In the genomic region with DNA sequence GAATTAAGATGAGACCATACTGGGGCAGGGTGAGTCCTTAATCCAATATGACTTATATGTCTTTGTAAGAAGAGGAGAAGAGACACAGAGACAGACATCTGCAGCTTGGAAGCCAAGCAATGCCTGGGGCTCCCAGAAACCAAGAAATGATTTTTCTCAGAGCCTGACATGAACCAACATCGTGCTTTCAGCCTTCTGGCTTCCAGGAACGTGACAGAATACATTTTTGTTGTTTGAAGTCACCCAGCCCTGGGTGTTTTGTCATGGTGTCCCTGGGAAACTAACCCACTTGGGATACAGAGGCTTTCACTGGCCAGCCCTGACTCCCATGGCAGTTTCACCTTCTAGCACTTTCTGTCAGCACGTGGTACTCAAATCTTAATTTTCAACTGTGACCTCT, we compare ENCODE assay signal across 25 cellular contexts.
A peak's percentile ranks its signal among the peaks of the same experiment; 100 is the strongest.
DNase-seq lines count a peak whose midpoint lies in the region; ATAC-seq, FAIRE-seq and TF ChIP-seq lines count a peak whose summit lies in the region.
"Had no signal": no experiment of that assay in that cellular context is flagged by ENCODE, and none has a peak within 500 bp of the region (broad histone marks: within the 10 kb centered on the region; RNA-seq: fewer than 3 reads in every experiment).

No MANE protein-coding gene starts in this region.

- H3K9me1 ChIP-seq in keratinocyte (ENCODE audit: control insufficient read depth, extremely low read depth, insufficient read depth, low read length): no peaks in the 10 kb centered on the region

- no peaks in the 10 kb centered on the region for H3K36me3 Mint-ChIP-seq in activated T-helper 2 cell treated with anti-CD3 and anti-CD28 coated beads, Interferon-gamma antibody, Interleukin-2, Interleukin-4, amounts not matched to agents 10 μg/mL and 5 μg/mL and 100 μg/mL, durations not matched to agents 14 hours and 24 hours and 36 hours (ENCODE audit: low read depth)
- H3K36me3 Mint-ChIP-seq: CD8-positive, alpha-beta T cell had no signal

- H3K4me1 ChIP-seq in mammary epithelial cell (ENCODE audit: insufficient read depth, low read length) (peaks cover 13% of the 10 kb centered on the region), breast epithelium (no peaks in the 10 kb centered on the region), keratinocyte (ENCODE audit: control insufficient read depth, extremely low read depth, insufficient read depth, low read length) (peaks cover 14% of the 10 kb centered on the region), smooth muscle cell (ENCODE audit: low read depth) (no peaks in the 10 kb centered on the region)
- H3K4me1 ChIP-seq: Caco-2 had no signal

- intact Hi-C loops in mammary epithelial cell (cut with micrococcal nuclease): no loop called here
- intact Hi-C loops in breast epithelium (cut with DNase I; ENCODE audit: low total_unique reads): no loop called here
- intact Hi-C loops in activated T-helper 2 cell treated with anti-CD3 and anti-CD28 coated beads, Interferon-gamma antibody, Interleukin-2, Interleukin-4, amounts not matched to agents 10 μg/mL and 5 μg/mL and 100 μg/mL, durations not matched to agents 14 hours and 24 hours and 36 hours (cut with micrococcal nuclease): no loop called here

- H4K20me1 ChIP-seq in mammary epithelial cell (ENCODE audit: insufficient read depth, low read length) (no peaks in the 10 kb centered on the region), keratinocyte (ENCODE audit: control insufficient read depth, extremely low read depth, insufficient read depth, low read length) (no peaks in the 10 kb centered on the region), smooth muscle cell (ENCODE audit: low read depth) (no peaks in the 10 kb centered on the region)
- H4K20me1 ChIP-seq: BLaER1 treated with 17β-estradiol and CSF1 and Interleukin-3, amounts not matched to agents 10 nM and 100 nM had no signal

- CTCF ChIA-PET in mammary epithelial cell (lab: Charles Lee; ENCODE audit: low non-redundant PET): no interaction called here

- TF ChIP-seq POLR2A in breast epithelium (IDR thresholded peaks at IDR 0.05): no peak

- H3K4me3 ChIP-seq in mammary epithelial cell (replicated peaks in 1 of 3; ENCODE audit: insufficient read depth in 1 of 3, low read depth in 2 of 3, low read length in 3 of 3): no peak overlapping the region
- no peak overlapping the region for H3K4me3 ChIP-seq in breast epithelium
- H3K4me3 ChIP-seq in epithelial cell of esophagus (ENCODE audit: low read length): no peak overlapping the region
- H3K4me3 ChIP-seq in keratinocyte (ENCODE audit: control insufficient read depth in 2 of 3, extremely low read depth in 1 of 3, insufficient read depth in 2 of 3, low read depth in 1 of 3, low read length in 3 of 3): no peak overlapping the region
- H3K4me3 ChIP-seq in smooth muscle cell: no peak overlapping the region
- H3K4me3 ChIP-seq: BLaER1 treated with 17β-estradiol and CSF1 and Interleukin-3, amounts not matched to agents 10 nM and 100 nM had no signal

- DNase-seq in mammary epithelial cell (peak; percentile 28), breast epithelium (ENCODE audit: low spot score in 2 of 2) (no peak), epithelial cell of esophagus (ENCODE audit: low read depth) (peak; percentile 66), keratinocyte (ENCODE audit: low read depth, low spot score) (no peak), smooth muscle cell (lab: John Stamatoyannopoulos, UW; ENCODE audit: unreplicated experiment) (no peak), AG08395 (ENCODE audit: low spot score) (no peak)
- DNase-seq in activated T-helper 2 cell treated with anti-CD3 and anti-CD28 coated beads, Interferon-gamma antibody, Interleukin-2, Interleukin-4, amounts not matched to agents 10 μg/mL and 5 μg/mL and 100 μg/mL, durations not matched to agents 14 hours and 24 hours and 36 hours (ENCODE audit: low spot score): no peak
- DNase-seq: 8988T; ACHN; AML-193; Caco-2; Calu3; CD4-positive, alpha-beta T cell; CD8-positive, alpha-beta T cell; DMS79 treated with DMSO at 0.1 percent for 48 hours; GF-D8 had no signal

- no peak for ATAC-seq in GM19324 (IDR thresholded peaks at IDR 0.05; ENCODE audit: low FRiP score, unreplicated experiment)
- ATAC-seq: CD8-positive, alpha-beta T cell had no signal

- H3K27me3 Mint-ChIP-seq in activated T-helper 2 cell treated with anti-CD3 and anti-CD28 coated beads, Interferon-gamma antibody, Interleukin-2, Interleukin-4, amounts not matched to agents 10 μg/mL and 5 μg/mL and 100 μg/mL, durations not matched to agents 14 hours and 24 hours and 36 hours (ENCODE audit: low read depth): no peaks in the 10 kb centered on the region

- H3K9me3 Mint-ChIP-seq in activated T-helper 2 cell treated with anti-CD3 and anti-CD28 coated beads, Interferon-gamma antibody, Interleukin-2, Interleukin-4, amounts not matched to agents 10 μg/mL and 5 μg/mL and 100 μg/mL, durations not matched to agents 14 hours and 24 hours and 36 hours: no peaks in the 10 kb centered on the region
- H3K9me3 Mint-ChIP-seq: CD4-positive, alpha-beta T cell; CD8-positive, alpha-beta T cell had no signal

- H3F3A ChIP-seq in smooth muscle cell (ENCODE audit: low read depth): no peaks in the 10 kb centered on the region

- no peak overlapping the region for H3K27ac Mint-ChIP-seq in activated T-helper 2 cell treated with anti-CD3 and anti-CD28 coated beads, Interferon-gamma antibody, Interleukin-2, Interleukin-4, amounts not matched to agents 10 μg/mL and 5 μg/mL and 100 μg/mL, durations not matched to agents 14 hours and 24 hours and 36 hours
- H3K27ac Mint-ChIP-seq: B cell; CD4-positive, alpha-beta T cell; CD8-positive, alpha-beta T cell had no signal

- no peak for FAIRE-seq in keratinocyte (lab: Jason Lieb, UNC)
- FAIRE-seq: A204.1, D721Med, G401.6, GM12891, GM19239 had no signal

- H3K4me1 Mint-ChIP-seq in activated T-helper 2 cell treated with anti-CD3 and anti-CD28 coated beads, Interferon-gamma antibody, Interleukin-2, Interleukin-4, amounts not matched to agents 10 μg/mL and 5 μg/mL and 100 μg/mL, durations not matched to agents 14 hours and 24 hours and 36 hours (ENCODE audit: low read depth): no peaks in the 10 kb centered on the region
- H3K4me1 Mint-ChIP-seq: B cell had no signal

- H3K9me3 ChIP-seq in mammary epithelial cell (replicated peaks; ENCODE audit: insufficient read depth, low read length) (no peaks in the 10 kb centered on the region), breast epithelium (peaks cover 0 to 4% of the 10 kb centered on the region in 2 donors), keratinocyte (ENCODE audit: control insufficient read depth, low read depth, low read length) (no peaks in the 10 kb centered on the region), smooth muscle cell (replicated peaks; ENCODE audit: low read depth) (no peaks in the 10 kb centered on the region)
- H3K9me3 ChIP-seq: Caco-2 had no signal

- WGBS in mammary epithelial cell (ENCODE audit: low coverage, missing lambda C conversion rate): 27% methylated on average over 3 of the region's 3 CpGs
- 61% methylated on average over 3 of the region's 3 CpGs for WGBS in smooth muscle cell (ENCODE audit: low lambda C conversion rate)

- H3K27ac ChIP-seq in mammary epithelial cell (ENCODE audit: insufficient read depth, low read depth, low read length): no peak overlapping the region
- no peak overlapping the region for H3K27ac ChIP-seq in breast epithelium
- H3K27ac ChIP-seq in keratinocyte (ENCODE audit: control insufficient read depth, insufficient read depth, low read length): no peak overlapping the region
- H3K27ac ChIP-seq in smooth muscle cell (ENCODE audit: low read depth): peak overlapping the region; percentile 38
- H3K27ac ChIP-seq: BLaER1 treated with 17β-estradiol and CSF1 and Interleukin-3, amounts not matched to agents 10 nM and 100 nM; C4-2B had no signal

- H3K79me2 ChIP-seq in mammary epithelial cell (ENCODE audit: insufficient read depth, low read length) (no peaks in the 10 kb centered on the region), keratinocyte (ENCODE audit: control insufficient read depth, insufficient read depth, low read length) (no peaks in the 10 kb centered on the region), smooth muscle cell (ENCODE audit: low read depth) (no peaks in the 10 kb centered on the region)

- BruUV-seq in mammary epithelial cell (replicated peaks; lab: Mats Ljungman, UMichigan): no TSS peak

- TF ChIP-seq CTCF in mammary epithelial cell (conservative IDR thresholded peaks at IDR 0.05 in 1 of 2, IDR thresholded peaks at IDR 0.05 in 1 of 2; ENCODE audit: extremely low read depth in 1 of 2, insufficient read depth in 1 of 2, low read depth in 1 of 2, low read length in 2 of 2): no peak
- TF ChIP-seq CTCF in breast epithelium (IDR thresholded peaks at IDR 0.05): no peak
- no peak for TF ChIP-seq CTCF in epithelial cell of esophagus (IDR thresholded peaks at IDR 0.05; ENCODE audit: insufficient read depth, low read depth, low read length, missing control alignments)
- no peak for TF ChIP-seq CTCF in keratinocyte (optimal IDR thresholded peaks at IDR 0.05 in 1 of 3, IDR thresholded peaks at IDR 0.05 in 1 of 3, conservative IDR thresholded peaks at IDR 0.05 in 1 of 3; ENCODE audit: extremely low read depth in 1 of 3, insufficient read depth in 2 of 3, low read length in 3 of 3)
- no peak for TF ChIP-seq CTCF in smooth muscle cell (IDR thresholded peaks at IDR 0.05; ENCODE audit: borderline replicate concordance, insufficient read depth, poor library complexity, severe bottlenecking)

- H3K36me3 ChIP-seq in mammary epithelial cell (ENCODE audit: insufficient read depth, low read length): no peaks in the 10 kb centered on the region
- no peaks in the 10 kb centered on the region for H3K36me3 ChIP-seq in breast epithelium
- no peaks in the 10 kb centered on the region for H3K36me3 ChIP-seq in keratinocyte (ENCODE audit: control insufficient read depth in 2 of 2, extremely low read depth in 1 of 2, insufficient read depth in 2 of 2, low read length in 2 of 2)
- no peaks in the 10 kb centered on the region for H3K36me3 ChIP-seq in smooth muscle cell (ENCODE audit: low read depth)
- H3K36me3 ChIP-seq: BLaER1 treated with 17β-estradiol and CSF1 and Interleukin-3, amounts not matched to agents 10 nM and 100 nM had no signal

- H3K4me2 ChIP-seq in mammary epithelial cell (ENCODE audit: insufficient read depth, low read depth, low read length) (no peak overlapping the region), keratinocyte (ENCODE audit: control insufficient read depth, extremely low read depth, insufficient read depth, low read depth, low read length) (no peak overlapping the region), smooth muscle cell (no peak overlapping the region)
- H3K4me2 ChIP-seq: BLaER1 treated with 17β-estradiol and CSF1 and Interleukin-3, amounts not matched to agents 10 nM and 100 nM had no signal

- H3K4me3 Mint-ChIP-seq in activated T-helper 2 cell treated with anti-CD3 and anti-CD28 coated beads, Interferon-gamma antibody, Interleukin-2, Interleukin-4, amounts not matched to agents 10 μg/mL and 5 μg/mL and 100 μg/mL, durations not matched to agents 14 hours and 24 hours and 36 hours (ENCODE audit: low read depth): no peak overlapping the region
- H3K4me3 Mint-ChIP-seq: B cell; CD4-positive, alpha-beta T cell; CD8-positive, alpha-beta T cell had no signal

- dilution Hi-C loops in mammary epithelial cell (cut with HindIII; ENCODE audit: low sequenced_read_pairs): no loop called here
- dilution Hi-C loops in keratinocyte (cut with MboI; ENCODE audit: extremely low pct_ligation_motif_present, low sequenced_read_pairs): no loop called here

- H3K27me3 ChIP-seq in mammary epithelial cell (ENCODE audit: insufficient read depth, low read length) (no peaks in the 10 kb centered on the region), breast epithelium (no peaks in the 10 kb centered on the region), keratinocyte (ENCODE audit: control insufficient read depth, extremely low read depth, insufficient read depth, low read length) (no peaks in the 10 kb centered on the region), smooth muscle cell (ENCODE audit: low read depth) (no peaks in the 10 kb centered on the region)
- H3K27me3 ChIP-seq: BLaER1 treated with 17β-estradiol and CSF1 and Interleukin-3, amounts not matched to agents 10 nM and 100 nM had no signal

- H2AFZ ChIP-seq in mammary epithelial cell (ENCODE audit: low read depth, low read length): no peak overlapping the region
- H2AFZ ChIP-seq in keratinocyte (ENCODE audit: control insufficient read depth, low read length): peak overlapping the region; percentile 14
- H2AFZ ChIP-seq in smooth muscle cell (ENCODE audit: low read depth): no peak overlapping the region

- in situ Hi-C loops in mammary epithelial cell (cut with MboI; ENCODE audit: low sequenced_read_pairs in 2 of 2): no loop called here

- H3K9ac ChIP-seq in mammary epithelial cell (ENCODE audit: insufficient read depth, low read length) (no peak overlapping the region), keratinocyte (ENCODE audit: control insufficient read depth, extremely low read depth, insufficient read depth, low read length) (no peak overlapping the region), smooth muscle cell (ENCODE audit: low read depth) (no peak overlapping the region)
- H3K9ac ChIP-seq: BLaER1 treated with 17β-estradiol and CSF1 and Interleukin-3, amounts not matched to agents 10 nM and 100 nM had no signal

Comparison
In these comparisons a context has a peak if more than half of its experiments do, and no peak if none do; other contexts are left out.
1. DNase-seq: peak in mammary epithelial cell (single experiment) and epithelial cell of esophagus (single experiment); none in breast epithelium (0 of 2), keratinocyte (single experiment), smooth muscle cell (single experiment), AG08395 (single experiment) and activated T-helper 2 cell treated with anti-CD3 and anti-CD28 coated beads, Interferon-gamma antibody, Interleukin-2, Interleukin-4, amounts not matched to agents 10 μg/mL and 5 μg/mL and 100 μg/mL, durations not matched to agents 14 hours and 24 hours and 36 hours (single experiment).